Comparison of ENCODE assay signal across 15 cellular contexts in genomic region chr11:92136792-92137191, GRCh38.
A peak's percentile ranks its signal among the peaks of the same experiment; 100 is the strongest.
DNase-seq lines count a peak whose midpoint lies in the region; ATAC-seq, FAIRE-seq and TF ChIP-seq lines count a peak whose summit lies in the region.
"Had no signal": no experiment of that assay in that cellular context is flagged by ENCODE, and none has a peak within 500 bp of the region (broad histone marks: within the 10 kb centered on the region; RNA-seq: fewer than 3 reads in every experiment).

No MANE protein-coding gene starts in this region.

- no peak overlapping the region for H3K4me2 ChIP-seq in keratinocyte (ENCODE audit: control insufficient read depth, extremely low read depth, insufficient read depth, low read depth, low read length)

- H3K27ac ChIP-seq in WERI-Rb-1 (no peak overlapping the region), keratinocyte (ENCODE audit: control insufficient read depth, insufficient read depth, low read length) (no peak overlapping the region)

- H3K79me2 ChIP-seq in keratinocyte (ENCODE audit: control insufficient read depth, insufficient read depth, low read length) = no peaks in the 10 kb centered on the region

- H4K20me1 ChIP-seq in keratinocyte (ENCODE audit: control insufficient read depth, extremely low read depth, insufficient read depth, low read length) = no peaks in the 10 kb centered on the region

- no peak overlapping the region for H3K4me3 Mint-ChIP-seq in T-helper 17 cell
- H3K4me3 Mint-ChIP-seq: activated naive CD8-positive, alpha-beta T cell; CD4-positive, CD25-positive, alpha-beta regulatory T cell had no signal

- H3K36me3 ChIP-seq in WERI-Rb-1 = no peaks in the 10 kb centered on the region
- no peaks in the 10 kb centered on the region for H3K36me3 ChIP-seq in keratinocyte (ENCODE audit: control insufficient read depth in 2 of 2, extremely low read depth in 1 of 2, insufficient read depth in 2 of 2, low read length in 2 of 2)

- no peak overlapping the region for H3K27ac Mint-ChIP-seq in T-helper 17 cell
- H3K27ac Mint-ChIP-seq: activated naive CD8-positive, alpha-beta T cell; CD4-positive, CD25-positive, alpha-beta regulatory T cell had no signal

- no peaks in the 10 kb centered on the region for H3K9me1 ChIP-seq in keratinocyte (ENCODE audit: control insufficient read depth, extremely low read depth, insufficient read depth, low read length)

- DNase-seq in DMS153 treated with DMSO at 0.1 percent for 48 hours (lab: John Stamatoyannopoulos, UW; ENCODE audit: unreplicated experiment) (peak; percentile 7), M059J (ENCODE audit: low read depth) (peak; percentile 39), WERI-Rb-1 (peak; percentile 29), keratinocyte (ENCODE audit: low read depth, low spot score) (no peak), T-helper 17 cell (no peak), kidney glomerular epithelial cell (lab: John Stamatoyannopoulos, UW) (no peak), NCI-H187 (lab: John Stamatoyannopoulos, UW) (no peak)
- DNase-seq: CD4-positive, CD25-positive, alpha-beta regulatory T cell; GF-D8; NCI-H1092; small intestine had no signal

- no peak for ATAC-seq in T-helper 17 cell
- ATAC-seq in GM21723 (IDR thresholded peaks at IDR 0.05; ENCODE audit: unreplicated experiment) = no peak
- ATAC-seq: activated CD4-positive, CD25-positive, alpha-beta regulatory T cell treated with anti-CD3 and anti-CD28 coated beads, Interleukin-2, amount 50 U/mL, for 24 hours had no signal

- FAIRE-seq in keratinocyte (lab: Jason Lieb, UNC) = no peak
- FAIRE-seq: GM18507, small intestine had no signal

- TF ChIP-seq CTCF in WERI-Rb-1 (IDR thresholded peaks at IDR 0.05; ENCODE audit: low read depth, low read length) = peak; percentile 42; the same call in 1 of the 2 replicates
- peak in 2 of 3 experiments; percentile 11 to 26 for TF ChIP-seq CTCF in keratinocyte (optimal IDR thresholded peaks at IDR 0.05 in 1 of 3, IDR thresholded peaks at IDR 0.05 in 1 of 3, conservative IDR thresholded peaks at IDR 0.05 in 1 of 3; ENCODE audit: extremely low read depth in 1 of 3, insufficient read depth in 2 of 3, low read length in 3 of 3)

- no peaks in the 10 kb centered on the region for H3K36me3 Mint-ChIP-seq in T-helper 17 cell (ENCODE audit: low read depth)
- H3K36me3 Mint-ChIP-seq: activated naive CD8-positive, alpha-beta T cell; CD4-positive, CD25-positive, alpha-beta regulatory T cell had no signal

- dilution Hi-C loops in keratinocyte (cut with MboI; ENCODE audit: extremely low pct_ligation_motif_present, low sequenced_read_pairs) = no loop called here

- H3K27me3 ChIP-seq in WERI-Rb-1 (ENCODE audit: insufficient read depth, low read depth, severe bottlenecking) (no peaks in the 10 kb centered on the region), keratinocyte (ENCODE audit: control insufficient read depth, extremely low read depth, insufficient read depth, low read length) (no peaks in the 10 kb centered on the region)

- no peak overlapping the region for H3K9ac ChIP-seq in keratinocyte (ENCODE audit: control insufficient read depth, extremely low read depth, insufficient read depth, low read length)

- H3K4me1 Mint-ChIP-seq in T-helper 17 cell = no peaks in the 10 kb centered on the region
- H3K4me1 Mint-ChIP-seq: CD4-positive, CD25-positive, alpha-beta regulatory T cell had no signal

- H2AFZ ChIP-seq in keratinocyte (ENCODE audit: control insufficient read depth, low read length) = no peak overlapping the region

- H3K9me3 ChIP-seq in WERI-Rb-1 (ENCODE audit: severe bottlenecking) (no peaks in the 10 kb centered on the region), keratinocyte (ENCODE audit: control insufficient read depth, low read depth, low read length) (no peaks in the 10 kb centered on the region), T-helper 17 cell (ENCODE audit: control insufficient read depth, low read length, poor library complexity, severe bottlenecking) (no peaks in the 10 kb centered on the region)

- no peaks in the 10 kb centered on the region for H3K27me3 Mint-ChIP-seq in T-helper 17 cell
- H3K27me3 Mint-ChIP-seq: activated naive CD8-positive, alpha-beta T cell; CD4-positive, CD25-positive, alpha-beta regulatory T cell had no signal

- H3K4me3 ChIP-seq in WERI-Rb-1 (ENCODE audit: low read depth, low read length) = no peak overlapping the region
- no peak overlapping the region for H3K4me3 ChIP-seq in keratinocyte (ENCODE audit: control insufficient read depth in 2 of 3, extremely low read depth in 1 of 3, insufficient read depth in 2 of 3, low read depth in 1 of 3, low read length in 3 of 3)

- no peaks in the 10 kb centered on the region for H3K4me1 ChIP-seq in keratinocyte (ENCODE audit: control insufficient read depth, extremely low read depth, insufficient read depth, low read length)

Comparison
In these comparisons a context has a peak if more than half of its experiments do, and no peak if none do; other contexts are left out.
1. DNase-seq: peak in DMS153 treated with DMSO at 0.1 percent for 48 hours (single experiment), M059J (single experiment) and WERI-Rb-1 (single experiment); none in keratinocyte (single experiment), T-helper 17 cell (0 of 3), kidney glomerular epithelial cell (single experiment) and NCI-H187 (0 of 2).